ENCODE assay signal across 10 cellular contexts in genomic region chr4:137125011-137125410, GRCh38.
DNase-seq lines count a peak whose midpoint lies in the region; ATAC-seq, FAIRE-seq and TF ChIP-seq lines count a peak whose summit lies in the region.
"Had no signal": no experiment of that assay in that cellular context is flagged by ENCODE, and none has a peak within 500 bp of the region (broad histone marks: within the 10 kb centered on the region; RNA-seq: fewer than 3 reads in every experiment).

No MANE protein-coding gene starts in this region.

- peaks cover 19% of the 10 kb centered on the region for H3K4me1 Mint-ChIP-seq in HFFc6 (ENCODE audit: low read depth)
- H3K4me1 Mint-ChIP-seq in stimulated activated naive CD8-positive, alpha-beta T cell treated with anti-CD3 and anti-CD28 coated beads, Interleukin-15, amount 100 ng/mL, for 72 hours = no peaks in the 10 kb centered on the region

- no peaks in the 10 kb centered on the region for H3K36me3 ChIP-seq in lower lobe of right lung
- no peaks in the 10 kb centered on the region for H3K36me3 ChIP-seq in small intestine (ENCODE audit: control insufficient read depth in 2 of 2, insufficient read depth in 2 of 2, low read length in 2 of 2)

- no peaks in the 10 kb centered on the region for H3K27me3 Mint-ChIP-seq in HFFc6 (ENCODE audit: insufficient read depth)
- no peaks in the 10 kb centered on the region for H3K27me3 Mint-ChIP-seq in stimulated activated naive CD8-positive, alpha-beta T cell treated with anti-CD3 and anti-CD28 coated beads, Interleukin-15, amount 100 ng/mL, for 72 hours

- H3K4me3 Mint-ChIP-seq in HFFc6 = peak overlapping the region; percentile 85
- no peak overlapping the region for H3K4me3 Mint-ChIP-seq in stimulated activated naive CD8-positive, alpha-beta T cell treated with anti-CD3 and anti-CD28 coated beads, Interleukin-15, amount 100 ng/mL, for 72 hours
- H3K4me3 Mint-ChIP-seq: CD8-positive, alpha-beta T cell; T-helper 1 cell treated with Interleukin-12 subunit alpha and Interleukin-12 subunit beta and Interleukin-4 antibody, amounts not matched to agents 30 μg/mL and 1 μg/mL, for 36 hours had no signal

- no peaks in the 10 kb centered on the region for H3K36me3 Mint-ChIP-seq in HFFc6 (ENCODE audit: low read depth)
- H3K36me3 Mint-ChIP-seq: CD8-positive, alpha-beta T cell had no signal

- H3K27me3 ChIP-seq in lower lobe of right lung (ENCODE audit: low read depth) (no peaks in the 10 kb centered on the region), small intestine (ENCODE audit: control insufficient read depth in 2 of 2, insufficient read depth in 2 of 2, low read length in 2 of 2) (no peaks in the 10 kb centered on the region)

- no peak overlapping the region for H3K27ac ChIP-seq in lower lobe of right lung
- no peak overlapping the region for H3K27ac ChIP-seq in small intestine (ENCODE audit: low read depth in 1 of 2, low read length in 1 of 2)

- peak in 1 of 2 donors; percentile 19 for ATAC-seq in lower lobe of right lung
- no peak for ATAC-seq in stimulated activated naive CD8-positive, alpha-beta T cell treated with anti-CD3 and anti-CD28 coated beads, Interleukin-15, amount 100 ng/mL, for 72 hours
- no peak for ATAC-seq in HG03196 (IDR thresholded peaks at IDR 0.05; ENCODE audit: unreplicated experiment)
- ATAC-seq: CD8-positive, alpha-beta T cell had no signal

- H3K4me1 ChIP-seq in lower lobe of right lung = no peaks in the 10 kb centered on the region
- H3K4me1 ChIP-seq in small intestine (ENCODE audit: control insufficient read depth in 2 of 2, insufficient read depth in 1 of 2, low read depth in 1 of 2, low read length in 1 of 2) = no peaks in the 10 kb centered on the region

- H3K9me3 Mint-ChIP-seq in HFFc6 = no peaks in the 10 kb centered on the region
- peaks cover 0 to 7% of the 10 kb centered on the region in 2 donors for H3K9me3 Mint-ChIP-seq in stimulated activated naive CD8-positive, alpha-beta T cell treated with anti-CD3 and anti-CD28 coated beads, Interleukin-15, amount 100 ng/mL, for 72 hours
- H3K9me3 Mint-ChIP-seq: CD8-positive, alpha-beta T cell; T-helper 1 cell treated with Interleukin-12 subunit alpha and Interleukin-12 subunit beta and Interleukin-4 antibody, amounts not matched to agents 30 μg/mL and 1 μg/mL, for 36 hours had no signal

- H3K27ac Mint-ChIP-seq in HFFc6 = peak overlapping the region; percentile 57
- H3K27ac Mint-ChIP-seq in stimulated activated naive CD8-positive, alpha-beta T cell treated with anti-CD3 and anti-CD28 coated beads, Interleukin-15, amount 100 ng/mL, for 72 hours = no peak overlapping the region
- H3K27ac Mint-ChIP-seq: CD8-positive, alpha-beta T cell; T-helper 1 cell treated with Interleukin-12 subunit alpha and Interleukin-12 subunit beta and Interleukin-4 antibody, amounts not matched to agents 30 μg/mL and 1 μg/mL, for 36 hours had no signal

- intact Hi-C loops in lower lobe of right lung (cut with DNase I) (no loop called here), posterior vena cava (cut with DNase I) (loop anchor here in 1 of 2 donors (10.0 kb wide), 1 partner anchor 970 kb away; no protein-coding TSS in a partner anchor)

- H3K4me3 ChIP-seq in astrocyte of the spinal cord (ENCODE audit: low read depth, low read length) = peak overlapping the region; percentile 29
- peak overlapping the region; percentile 27 for H3K4me3 ChIP-seq in lower lobe of right lung
- no peak overlapping the region for H3K4me3 ChIP-seq in small intestine (ENCODE audit: low read depth in 1 of 2, low read length in 2 of 2)

- no peak for FAIRE-seq in small intestine (lab: Jason Lieb, UNC)

- no peak for TF ChIP-seq CTCF in HFFc6 (IDR thresholded peaks at IDR 0.05)
- no peak for TF ChIP-seq CTCF in astrocyte of the spinal cord (IDR thresholded peaks at IDR 0.05; ENCODE audit: low read depth, low read length)
- TF ChIP-seq CTCF in lower lobe of right lung (IDR thresholded peaks at IDR 0.05) = no peak

- in situ Hi-C loops in astrocyte of the spinal cord (cut with HindIII; ENCODE audit: low sequenced_read_pairs) = no loop called here

- DNase-seq in A172 (ENCODE audit: low spot score) (peak; percentile 46), HFFc6 (peak; percentile 75), astrocyte of the spinal cord (ENCODE audit: low read depth, low spot score) (peak; percentile 31), lower lobe of right lung (no peak), small intestine (no peak), posterior vena cava (ENCODE audit: low spot score) (no peak)
- DNase-seq in stimulated activated naive CD8-positive, alpha-beta T cell treated with anti-CD3 and anti-CD28 coated beads, Interleukin-15, amount 100 ng/mL, for 72 hours = no peak
- DNase-seq: CD8-positive, alpha-beta T cell had no signal

- 41 to 44% (median 43%) methylated on average over 3 of the region's 3 CpGs for WGBS in small intestine, 3 donors

- H3K9me3 ChIP-seq in lower lobe of right lung (no peaks in the 10 kb centered on the region), small intestine (ENCODE audit: control insufficient read depth, low read depth) (no peaks in the 10 kb centered on the region)

Comparison
In these comparisons a context has a peak if more than half of its experiments do, and no peak if none do; other contexts are left out.
1. DNase-seq: peak in A172 (single experiment), HFFc6 (single experiment) and astrocyte of the spinal cord (single experiment); none in lower lobe of right lung (single experiment), stimulated activated naive CD8-positive, alpha-beta T cell treated with anti-CD3 and anti-CD28 coated beads, Interleukin-15, amount 100 ng/mL, for 72 hours (0 of 2), small intestine (single experiment) and posterior vena cava (single experiment).
2. H3K4me3 ChIP-seq: peak in astrocyte of the spinal cord (single experiment) and lower lobe of right lung (single experiment); none in small intestine (0 of 2).